Comparison of ENCODE assay signal across 1 cellular context in the genomic region with DNA sequence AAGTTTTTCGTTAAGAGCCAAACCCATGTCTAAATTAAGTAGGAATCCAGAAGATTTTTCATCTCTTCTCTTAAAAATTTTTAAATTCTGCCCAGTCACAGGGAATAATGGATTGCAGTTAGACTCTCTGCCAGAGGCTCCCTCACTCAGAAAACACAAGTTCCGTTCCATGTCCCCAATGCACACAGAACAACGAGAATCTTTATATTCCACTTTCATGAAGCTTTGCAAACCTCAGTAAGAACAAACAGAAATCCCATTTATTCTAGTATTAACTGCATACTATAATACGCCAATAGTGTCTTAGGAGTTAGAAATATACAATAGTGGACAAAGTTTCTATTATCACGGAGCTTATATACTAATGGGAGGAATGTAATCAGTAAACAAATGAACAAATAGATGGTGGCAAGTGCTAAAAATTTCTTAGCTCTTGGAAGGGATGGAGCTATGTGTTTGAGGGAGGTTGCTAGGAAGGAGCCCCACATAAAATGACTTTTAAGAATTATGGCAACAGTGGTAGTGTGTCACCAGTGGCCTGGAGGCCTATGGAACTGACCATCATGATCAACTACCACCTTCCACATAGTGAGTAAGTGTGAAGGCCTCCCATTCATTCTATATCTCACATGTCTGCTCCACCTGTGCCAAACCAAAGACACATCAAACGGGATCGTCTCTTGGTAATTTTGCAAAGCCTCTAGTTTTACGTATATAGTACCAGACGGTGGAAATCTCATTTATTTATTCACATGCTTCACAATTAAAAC.
A peak's percentile ranks its signal among the peaks of the same experiment; 100 is the strongest.
TF ChIP-seq lines count a peak whose summit lies in the region.

No MANE protein-coding gene starts in this region.

TF ChIP-seq in K562, 482 proteins besides CTCF, POLR2A, EP300 and RAD21:
- TF ChIP-seq, protein P1, sequence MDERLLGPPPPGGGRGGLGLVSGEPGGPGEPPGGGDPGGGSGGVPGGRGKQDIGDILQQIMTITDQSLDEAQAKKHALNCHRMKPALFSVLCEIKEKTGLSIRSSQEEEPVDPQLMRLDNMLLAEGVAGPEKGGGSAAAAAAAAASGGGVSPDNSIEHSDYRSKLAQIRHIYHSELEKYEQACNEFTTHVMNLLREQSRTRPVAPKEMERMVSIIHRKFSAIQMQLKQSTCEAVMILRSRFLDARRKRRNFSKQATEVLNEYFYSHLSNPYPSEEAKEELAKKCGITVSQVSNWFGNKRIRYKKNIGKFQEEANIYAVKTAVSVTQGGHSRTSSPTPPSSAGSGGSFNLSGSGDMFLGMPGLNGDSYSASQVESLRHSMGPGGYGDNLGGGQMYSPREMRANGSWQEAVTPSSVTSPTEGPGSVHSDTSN (CRISPR knock-in tag; IDR thresholded peaks at IDR 0.05; ENCODE audit: low read depth) = no peak
- TF ChIP-seq, protein P1 (tag; conservative IDR thresholded peaks at IDR 0.05; ENCODE audit: low read depth) = 0 out of 2 replicates have a peak, but pooled peaks have one; percentile 9
- TF ChIP-seq ASH1L (IDR thresholded peaks at IDR 0.05; ENCODE audit: borderline replicate concordance, low read depth, partially characterized antibody) = no peak
- peak; percentile 19; the same call in 1 of the 2 replicates for TF ChIP-seq C11orf30 (IDR thresholded peaks at IDR 0.05; ENCODE audit: low read depth)
- TF ChIP-seq, protein P2, sequence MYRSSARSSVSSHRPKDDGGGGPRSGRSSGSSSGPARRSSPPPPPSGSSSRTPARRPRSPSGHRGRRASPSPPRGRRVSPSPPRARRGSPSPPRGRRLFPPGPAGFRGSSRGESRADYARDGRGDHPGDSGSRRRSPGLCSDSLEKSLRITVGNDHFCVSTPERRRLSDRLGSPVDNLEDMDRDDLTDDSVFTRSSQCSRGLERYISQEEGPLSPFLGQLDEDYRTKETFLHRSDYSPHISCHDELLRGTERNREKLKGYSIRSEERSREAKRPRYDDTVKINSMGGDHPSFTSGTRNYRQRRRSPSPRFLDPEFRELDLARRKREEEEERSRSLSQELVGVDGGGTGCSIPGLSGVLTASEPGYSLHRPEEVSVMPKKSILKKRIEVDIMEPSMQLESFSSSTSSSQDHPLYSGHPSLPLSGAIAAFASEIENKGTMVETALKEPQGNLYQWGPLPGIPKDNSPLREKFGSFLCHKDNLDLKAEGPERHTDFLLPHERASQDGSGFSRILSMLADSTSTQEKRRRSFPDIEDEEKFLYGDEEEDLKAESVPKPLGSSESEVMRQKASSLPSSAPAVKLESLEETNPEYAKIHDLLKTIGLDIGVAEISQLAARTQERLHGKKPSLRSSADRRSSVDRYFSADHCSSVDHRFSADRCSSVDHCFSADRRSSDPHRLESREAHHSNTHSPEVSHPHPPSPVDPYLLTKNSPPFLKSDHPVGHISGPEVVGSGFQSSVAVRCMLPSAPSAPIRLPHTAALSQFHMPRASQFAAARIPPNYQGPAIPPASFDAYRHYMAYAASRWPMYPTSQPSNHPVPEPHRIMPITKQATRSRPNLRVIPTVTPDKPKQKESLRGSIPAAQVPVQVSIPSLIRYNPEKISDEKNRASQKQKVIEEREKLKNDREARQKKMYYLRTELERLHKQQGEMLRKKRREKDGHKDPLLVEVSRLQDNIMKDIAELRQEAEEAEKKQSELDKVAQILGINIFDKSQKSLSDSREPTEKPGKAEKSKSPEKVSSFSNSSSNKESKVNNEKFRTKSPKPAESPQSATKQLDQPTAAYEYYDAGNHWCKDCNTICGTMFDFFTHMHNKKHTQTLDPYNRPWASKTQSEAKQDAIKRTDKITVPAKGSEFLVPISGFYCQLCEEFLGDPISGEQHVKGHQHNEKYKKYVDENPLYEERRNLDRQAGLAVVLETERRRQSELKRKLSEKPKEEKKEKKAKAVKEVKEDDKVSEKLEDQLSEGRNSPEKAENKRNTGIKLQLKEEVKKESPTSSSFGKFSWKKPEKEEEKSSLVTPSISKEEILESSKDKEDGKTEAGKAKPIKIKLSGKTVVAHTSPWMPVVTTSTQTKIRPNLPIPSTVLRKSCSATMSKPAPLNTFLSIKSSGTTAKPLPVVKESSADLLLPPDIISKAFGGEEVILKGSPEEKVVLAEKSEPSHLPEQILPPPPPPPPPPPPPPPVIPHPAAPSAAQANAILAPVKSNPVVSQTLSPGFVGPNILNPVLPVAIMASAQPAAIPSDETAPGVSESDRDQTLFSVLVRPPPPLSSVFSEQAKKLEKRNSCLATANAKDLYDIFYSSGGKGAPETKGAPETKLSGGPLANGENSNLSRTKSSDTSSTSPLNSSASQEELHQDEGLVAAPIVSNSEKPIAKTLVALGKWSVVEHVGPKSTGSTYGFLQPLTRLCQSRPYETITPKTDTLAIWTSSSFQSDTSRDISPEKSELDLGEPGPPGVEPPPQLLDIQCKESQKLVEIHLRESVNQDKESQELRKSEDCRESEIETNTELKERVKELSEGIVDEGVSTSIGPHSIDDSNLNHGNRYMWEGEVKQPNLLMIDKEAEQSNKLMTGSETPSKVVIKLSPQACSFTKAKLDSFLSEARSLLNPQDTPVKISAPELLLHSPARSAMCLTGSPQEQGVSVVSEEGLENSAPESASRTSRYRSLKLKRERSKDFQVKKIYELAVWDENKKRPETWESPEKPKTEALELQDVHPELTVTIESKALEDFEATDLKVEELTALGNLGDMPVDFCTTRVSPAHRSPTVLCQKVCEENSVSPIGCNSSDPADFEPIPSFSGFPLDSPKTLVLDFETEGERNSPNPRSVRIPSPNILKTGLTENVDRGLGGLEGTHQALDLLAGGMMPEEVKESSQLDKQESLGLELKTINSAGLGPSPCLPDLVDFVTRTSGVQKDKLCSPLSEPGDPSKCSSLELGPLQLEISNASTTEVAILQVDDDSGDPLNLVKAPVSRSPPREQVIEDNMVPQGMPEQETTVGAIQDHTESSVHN (IDR thresholded peaks at IDR 0.05; ENCODE audit: borderline replicate concordance in 1 of 2, low read depth in 1 of 2) = 0 out of 4 replicates have a peak, but pooled peaks of 1 of the 2 experiments have one; percentile 69
- TF ChIP-seq FIP1L1 (IDR thresholded peaks at IDR 0.05; ENCODE audit: low read depth, low read length, poor library complexity, severe bottlenecking) = no peak
- no peak for TF ChIP-seq ZNF436 (CRISPR knock-in tag; IDR thresholded peaks at IDR 0.05)
- no peak for TF ChIP-seq NR2F6 (CRISPR knock-in tag; IDR thresholded peaks at IDR 0.05)
- TF ChIP-seq GATAD2B (IDR thresholded peaks at IDR 0.05; ENCODE audit: borderline replicate concordance) = 0 out of 2 replicates have a peak, but pooled peaks have one; percentile 26
- TF ChIP-seq CREB1 (IDR thresholded peaks at IDR 0.05) = peak; percentile 1; the same call in 1 of the 2 replicates
- TF ChIP-seq CREB1 (CRISPR knock-in tag; IDR thresholded peaks at IDR 0.05) = no peak
- TF ChIP-seq, protein P3, sequence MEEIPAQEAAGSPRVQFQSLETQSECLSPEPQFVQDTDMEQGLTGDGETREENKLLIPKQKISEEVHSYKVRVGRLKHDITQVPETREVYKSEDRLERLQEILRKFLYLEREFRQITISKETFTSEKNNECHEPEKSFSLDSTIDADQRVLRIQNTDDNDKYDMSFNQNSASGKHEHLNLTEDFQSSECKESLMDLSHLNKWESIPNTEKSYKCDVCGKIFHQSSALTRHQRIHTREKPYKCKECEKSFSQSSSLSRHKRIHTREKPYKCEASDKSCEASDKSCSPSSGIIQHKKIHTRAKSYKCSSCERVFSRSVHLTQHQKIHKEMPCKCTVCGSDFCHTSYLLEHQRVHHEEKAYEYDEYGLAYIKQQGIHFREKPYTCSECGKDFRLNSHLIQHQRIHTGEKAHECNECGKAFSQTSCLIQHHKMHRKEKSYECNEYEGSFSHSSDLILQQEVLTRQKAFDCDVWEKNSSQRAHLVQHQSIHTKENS (CRISPR knock-in tag; IDR thresholded peaks at IDR 0.05) = no peak
- no peak for TF ChIP-seq RFX1 (IDR thresholded peaks at IDR 0.05)
- TF ChIP-seq POLR2AphosphoS2 (IDR thresholded peaks at IDR 0.05; ENCODE audit: low read length) = 0 out of 2 replicates have a peak, but pooled peaks have one; percentile 28
